Comparison of ENCODE assay signal across 27 cellular contexts in the genomic region with DNA sequence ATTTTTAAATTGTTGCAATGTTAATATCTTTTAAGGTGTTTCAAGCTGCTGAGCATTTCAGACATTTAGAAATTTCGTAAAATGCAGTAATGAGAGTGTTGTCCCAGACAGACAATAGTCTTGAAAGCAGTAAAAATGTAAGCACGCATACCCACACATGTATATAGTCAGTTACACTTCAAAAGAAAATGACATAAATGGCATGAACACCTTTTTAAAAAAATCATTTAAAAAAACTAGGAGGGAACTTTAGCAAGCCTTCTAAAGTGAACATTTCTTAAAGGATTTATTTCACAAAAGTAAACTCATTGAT. TPM values are rescaled to one million over a fixed set of nuclear protein-coding genes. Genes with fewer than 3 reads are reported as not detected.
A peak's percentile ranks its signal among the peaks of the same experiment; 100 is the strongest.
DNase-seq lines count a peak whose midpoint lies in the region; ATAC-seq, FAIRE-seq and TF ChIP-seq lines count a peak whose summit lies in the region.
"Had no signal": no experiment of that assay in that cellular context is flagged by ENCODE, and none has a peak within 500 bp of the region (broad histone marks: within the 10 kb centered on the region; RNA-seq: fewer than 3 reads in every experiment).

No MANE protein-coding gene starts in this region.

- H3K4me1 ChIP-seq in CD8-positive, alpha-beta memory T cell (ENCODE audit: insufficient read depth, low read length): no peaks in the 10 kb centered on the region
- peaks cover 14 to 59% of the 10 kb centered on the region in 2 experiments for H3K4me1 ChIP-seq in K562 (replicated peaks in 1 of 2; ENCODE audit: control insufficient read depth in 2 of 2, insufficient read depth in 2 of 2, low read length in 2 of 2)
- peaks cover 0 to 44% (median 23%) of the 10 kb centered on the region in 4 donors for H3K4me1 ChIP-seq in tibial artery
- peaks cover 1% of the 10 kb centered on the region for H3K4me1 ChIP-seq in A673 (ENCODE audit: insufficient read depth, low read length, poor library complexity, severe bottlenecking)
- H3K4me1 ChIP-seq: A549, BE2C, BLaER1, Caco-2 had no signal

- H3K27me3 ChIP-seq in CD8-positive, alpha-beta memory T cell (ENCODE audit: insufficient read depth, low read length, poor library complexity, severe bottlenecking): no peaks in the 10 kb centered on the region
- H3K27me3 ChIP-seq in K562 (ENCODE audit: control insufficient read depth in 2 of 2, insufficient read depth in 2 of 2, low read length in 2 of 2): no peaks in the 10 kb centered on the region
- no peaks in the 10 kb centered on the region for H3K27me3 ChIP-seq in tibial artery
- no peaks in the 10 kb centered on the region for H3K27me3 ChIP-seq in A673 (replicated peaks; ENCODE audit: insufficient read depth, low read depth, low read length, poor library complexity)
- H3K27me3 ChIP-seq: BE2C, BLaER1 had no signal

- no peak for DNase-seq in CD8-positive, alpha-beta memory T cell
- DNase-seq in K562 (ENCODE audit: extremely low read depth in 1 of 4, low spot score in 3 of 4): no peak
- DNase-seq in tibial artery: no peak
- DNase-seq in A673 (ENCODE audit: low spot score): no peak
- DNase-seq in DMS114 treated with DMSO at 0.1 percent for 48 hours (lab: John Stamatoyannopoulos, UW; ENCODE audit: unreplicated experiment): no peak
- no peak for DNase-seq in HK-2 (ENCODE audit: unreplicated experiment)
- DNase-seq: ACHN; BE2C; C1 segment of cervical spinal cord; Caco-2; Calu3; CD4-positive, alpha-beta memory T cell; CD4-positive, CD25-positive, alpha-beta regulatory T cell; DMS153; DMS53; DMS79; DND-41; EL; GDM1 had no signal

- FAIRE-seq in K562 (lab: Jason Lieb, UNC): no peak
- FAIRE-seq: A549, D721Med, GM12878, GM18507, GM19239 had no signal

- BruUV-seq in K562 (replicated peaks; lab: Mats Ljungman, UMichigan) (no TSS peak), A673 (replicated peaks; lab: Mats Ljungman, UMichigan) (no TSS peak)

- peaks cover 100% of the 10 kb centered on the region for H3K79me2 ChIP-seq in K562 (ENCODE audit: control insufficient read depth, insufficient read depth, low read length)

- peaks cover 5 to 15% of the 10 kb centered on the region in 2 donors for H3K27me3 Mint-ChIP-seq in CD8-positive, alpha-beta memory T cell

- H3K27ac ChIP-seq in CD8-positive, alpha-beta memory T cell (ENCODE audit: low read depth, low read length): peak overlapping the region; percentile 65
- peak overlapping the region; percentile 88 for H3K27ac ChIP-seq in K562 (ENCODE audit: extremely low read depth, low read depth, low read length)
- H3K27ac ChIP-seq in tibial artery: peak overlapping the region; percentile 39 to 70
- no peak overlapping the region for H3K27ac ChIP-seq in A673 (ENCODE audit: low read depth, low read length, poor library complexity, severe bottlenecking)
- H3K27ac ChIP-seq: 22Rv1, A549, BLaER1 had no signal

- H3K36me3 ChIP-seq in CD8-positive, alpha-beta memory T cell (ENCODE audit: insufficient read depth, low read length): no peaks in the 10 kb centered on the region
- peaks cover 42% of the 10 kb centered on the region for H3K36me3 ChIP-seq in K562 (ENCODE audit: control insufficient read depth, insufficient read depth, low read length)
- H3K36me3 ChIP-seq in tibial artery: no peaks in the 10 kb centered on the region
- H3K36me3 ChIP-seq in A673 (ENCODE audit: insufficient read depth, low read length, poor library complexity, severe bottlenecking): no peaks in the 10 kb centered on the region
- H3K36me3 ChIP-seq: BE2C, BLaER1 had no signal

- TF ChIP-seq CTCF in K562 (IDR thresholded peaks at IDR 0.05 in 2 of 3, conservative IDR thresholded peaks at IDR 0.05 in 1 of 3; ENCODE audit: insufficient read depth in 2 of 3, low read depth in 1 of 3, low read length in 3 of 3) (no peak), tibial artery (IDR thresholded peaks at IDR 0.05) (no peak), A673 (conservative IDR thresholded peaks at IDR 0.05; ENCODE audit: low read depth, low read length) (no peak)

- H3K4me2 ChIP-seq in K562 (ENCODE audit: insufficient read depth, low read length): peak overlapping the region; percentile 72
- H3K4me2 ChIP-seq: A549, BLaER1 had no signal

- CTCF ChIA-PET in CD8-positive, alpha-beta memory T cell (lab: Charles Lee): no interaction called here
- CTCF ChIA-PET in K562 (lab: Yijun Ruan, JAX; ENCODE audit: low intra/inter-chr PET ratio) (no interaction called here), A673 (lab: Charles Lee) (no interaction called here)

- H3K4me3 ChIP-seq in CD8-positive, alpha-beta memory T cell (ENCODE audit: low read length): no peak overlapping the region
- H3K4me3 ChIP-seq in K562 (no peak overlapping the region), tibial artery (no peak overlapping the region), A673 (ENCODE audit: low read depth, low read length, poor library complexity, severe bottlenecking) (no peak overlapping the region)
- H3K4me3 ChIP-seq: A549, BLaER1, GM12878 had no signal

- POLR2A ChIA-PET in CD8-positive, alpha-beta memory T cell (lab: Charles Lee): no interaction called here
- POLR2A ChIA-PET in K562 (lab: Yijun Ruan, JAX): interaction anchor here (0.6 to 2.9 kb wide), 15 partner anchors 10 to 364 kb away, joined by 3 to 21 read pairs (median 7); partner anchors contain the start of gene ING3
- POLR2A ChIA-PET in A673 (lab: Charles Lee; ENCODE audit: low non-redundant PET): no interaction called here

- no peaks in the 10 kb centered on the region for H3K9me3 Mint-ChIP-seq in CD8-positive, alpha-beta memory T cell

- H3K9me3 ChIP-seq in CD8-positive, alpha-beta memory T cell (ENCODE audit: low read length): no peaks in the 10 kb centered on the region
- H3K9me3 ChIP-seq in K562 (replicated peaks; ENCODE audit: control insufficient read depth, insufficient read depth, low read depth, low read length): no peaks in the 10 kb centered on the region
- H3K9me3 ChIP-seq in tibial artery: no peaks in the 10 kb centered on the region
- H3K9me3 ChIP-seq in A673 (ENCODE audit: low read depth, low read length, poor library complexity, severe bottlenecking): no peaks in the 10 kb centered on the region
- H3K9me3 ChIP-seq: A549, BE2C, BLaER1, Caco-2 had no signal

- no peak for TF ChIP-seq EP300 in K562 (IDR thresholded peaks at IDR 0.05; ENCODE audit: low read length)

- 0 out of 3 replicates have a peak, but pooled peaks have one; percentile 2 for ATAC-seq in K562
- ATAC-seq: A549, GM12878 had no signal

- no peaks in the 10 kb centered on the region for H3K36me3 Mint-ChIP-seq in CD8-positive, alpha-beta memory T cell
- H3K36me3 Mint-ChIP-seq: CD14-positive monocyte; CD4-positive, alpha-beta memory T cell; CD4-positive, CD25-positive, alpha-beta regulatory T cell had no signal

- TF ChIP-seq RAD21 in K562 (CRISPR knock-in tag; conservative IDR thresholded peaks at IDR 0.05 in 1 of 2, IDR thresholded peaks at IDR 0.05 in 1 of 2): peak in 1 of 2 experiments; percentile 3; a peak in 1 of 4 replicates

- H3K4me3 Mint-ChIP-seq in CD8-positive, alpha-beta memory T cell: no peak overlapping the region
- H3K4me3 Mint-ChIP-seq: CD14-positive monocyte; CD4-positive, alpha-beta memory T cell; CD4-positive, CD25-positive, alpha-beta regulatory T cell had no signal

- in situ Hi-C loops in K562 (cut with MboI): no loop called here

- H2AFZ ChIP-seq in K562 (ENCODE audit: low read depth, low read length): no peak overlapping the region; the same call in 1 of the 2 replicates

- no peaks in the 10 kb centered on the region for H3K4me1 Mint-ChIP-seq in CD8-positive, alpha-beta memory T cell
- H3K4me1 Mint-ChIP-seq: CD4-positive, alpha-beta memory T cell; CD4-positive, CD25-positive, alpha-beta regulatory T cell had no signal

- H3K9me1 ChIP-seq in K562 (ENCODE audit: control insufficient read depth, insufficient read depth, low read length): no peaks in the 10 kb centered on the region

- H4K20me1 ChIP-seq in K562 (replicated peaks; ENCODE audit: control insufficient read depth, insufficient read depth, low read length): no peaks in the 10 kb centered on the region
- H4K20me1 ChIP-seq: BLaER1 had no signal

- H3K9ac ChIP-seq in K562 (ENCODE audit: insufficient read depth in 1 of 2, low read depth in 2 of 2, low read length in 2 of 2): peak overlapping the region in 1 of 2 experiments; percentile 71; a peak in 2 of 4 replicates
- H3K9ac ChIP-seq: BLaER1 had no signal

- WGBS in K562 (ENCODE audit: insufficient coverage, low coverage, missing lambda C conversion rate): 6% methylated on average over 2 of the region's 2 CpGs

- H3K27ac Mint-ChIP-seq in CD8-positive, alpha-beta memory T cell: no peak overlapping the region
- H3K27ac Mint-ChIP-seq: CD14-positive monocyte; CD4-positive, alpha-beta memory T cell; CD4-positive, CD25-positive, alpha-beta regulatory T cell had no signal

- no peak for TF ChIP-seq POLR2A in K562 (conservative IDR thresholded peaks at IDR 0.05)

- intact Hi-C loops in K562 (cut with micrococcal nuclease) (loop anchor here (1.0 kb wide), 1 partner anchor 48 kb away; no protein-coding TSS in a partner anchor), tibial artery (cut with DNase I; ENCODE audit: low total_unique reads) (no loop called here), A673 (cut with micrococcal nuclease; ENCODE audit: unreplicated experiment) (no loop called here)

TF ChIP-seq in K562, 482 proteins besides CTCF, POLR2A, EP300 and RAD21 (continues in another document):
- no peak for TF ChIP-seq PPARD (CRISPR knock-in tag; IDR thresholded peaks at IDR 0.05)

RNA-seq across cellular contexts. Expression of gene CPED1, which starts 51.0 kb away (rescaled TPM):
- under 1 TPM; 0.09 to 0.27 TPM for total RNA-seq in CD8-positive, alpha-beta memory T cell
- polyA plus RNA-seq in CD8-positive, alpha-beta memory T cell: not detected
- 894 and 1,629 TPM in 2 replicates for total RNA-seq in K562 (2011; cell fraction: chromatin; rRNA removed; ENCODE audit: low replicate concordance)
- 336 and 368 TPM in 2 replicates for total RNA-seq in K562 (2011; cell fraction: nucleolus; rRNA removed)
- 603 and 625 TPM in 2 replicates for total RNA-seq in K562 (2011; cell fraction: nucleoplasm; rRNA removed)
- 228 and 247 TPM in 2 replicates for total RNA-seq in K562 (2014; rRNA removed)
- 393 and 413 TPM in 2 replicates for total RNA-seq in K562 (2014; rRNA removed; fragmentation: Illumina TruSeq; extraction: Trizol)
- 254 and 267 TPM in 2 replicates for total RNA-seq in K562 (2015; rRNA removed; fragmentation: Illumina TruSeq; extraction: Trizol)
- 290 and 301 TPM in 2 replicates for total RNA-seq in K562 (2021)
- 205 and 316 TPM in 2 replicates for polyA plus RNA-seq in K562 (2011; rRNA removed)
- 91.5 and 147 TPM in 2 replicates for polyA plus RNA-seq in K562 (2011; cell fraction: cytosol; rRNA removed)
- 211 and 239 TPM in 2 replicates for polyA plus RNA-seq in K562 (2011; cell fraction: nucleus; rRNA removed)
- 152 and 202 TPM in 2 replicates for polyA plus RNA-seq in K562 (2012)
- 288 and 329 TPM in 2 replicates for polyA plus RNA-seq in K562 (2014; fragmentation: Illumina TruSeq; extraction: Trizol)
- polyA plus RNA-seq in K562 (2014; fragmentation: Nextera tagmentation; extraction: Ambion mirVana): 100 to 1,000 TPM; 221 to 292 TPM
- polyA plus RNA-seq in K562 (2014; rRNA removed): 195 and 210 TPM in 2 replicates
- 717 and 810 TPM in 2 replicates for polyA minus RNA-seq in K562 (2011; rRNA and poly(A)+ RNA removed)
- 96.8 and 138 TPM in 2 replicates for polyA minus RNA-seq in K562 (2011; cell fraction: cytosol; rRNA and poly(A)+ RNA removed)
- 704 and 866 TPM in 2 replicates for polyA minus RNA-seq in K562 (2011; cell fraction: nucleus; rRNA and poly(A)+ RNA removed)
- 0.15 TPM in 1 of 2 replicates, not detected in the other for total RNA-seq in A673 (2021)
- polyA plus RNA-seq: CD4-positive, alpha-beta memory T cell had no signal

Comparison
In these comparisons a context has a peak if more than half of its experiments do, and no peak if none do; other contexts are left out.
1. RNA of gene CPED1, which starts 51.0 kb away (total RNA-seq): 228 to 1,629 TPM in K562; 0.09 to 0.27 TPM in CD8-positive, alpha-beta memory T cell and 0.15 TPM in A673; every median in the first group is over 100 times any median in the second.